Comparison of ENCODE assay signal across 27 cellular contexts in the genomic region with DNA sequence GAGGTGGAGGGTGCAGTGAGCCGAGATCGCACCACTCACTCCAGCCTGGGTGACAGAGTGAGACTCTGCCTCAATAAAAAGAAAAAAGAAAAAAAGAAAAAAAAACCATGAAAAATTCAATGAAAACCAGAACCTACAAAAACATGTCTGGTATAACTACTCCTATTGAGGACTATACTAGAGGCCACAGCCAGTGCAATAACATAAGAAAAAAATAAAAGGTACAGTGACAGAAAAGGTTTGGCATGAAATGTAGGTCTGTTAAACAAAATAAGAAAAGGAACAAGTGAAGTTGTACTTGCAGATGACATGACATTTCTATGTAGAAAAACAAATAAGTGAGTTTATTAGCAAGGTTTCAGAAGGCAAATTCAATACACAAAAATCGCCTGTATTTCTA.
"Had no signal": no experiment of that assay in that cellular context is flagged by ENCODE, and none has a peak within 500 bp of the region (broad histone marks: within the 10 kb centered on the region; RNA-seq: fewer than 3 reads in every experiment).

No MANE protein-coding gene starts in this region.

- H3K27ac ChIP-seq: heart right ventricle, lower lobe of right lung, neural progenitor cell, pancreas, prostate gland, sigmoid colon, spleen, testis, thyroid gland, transverse colon, upper lobe of left lung had no signal

- H3K27me3 Mint-ChIP-seq: naive thymus-derived CD8-positive, alpha-beta T cell; stimulated activated naive CD8-positive, alpha-beta T cell treated with anti-CD3 and anti-CD28 coated beads, Interleukin-15, amount 100 ng/mL, for 72 hours had no signal

- FAIRE-seq: keratinocyte, pancreas, small intestine had no signal

- H3K4me3 ChIP-seq: heart right ventricle, lower lobe of right lung, neural progenitor cell, pancreas, prostate gland, sigmoid colon, spleen, testis, thyroid gland, transverse colon, upper lobe of left lung had no signal

- H2AFZ ChIP-seq: neural progenitor cell had no signal

- H3K4me1 Mint-ChIP-seq: nephron had no signal

- ATAC-seq: heart right ventricle; left cardiac atrium; lower lobe of right lung; naive thymus-derived CD8-positive, alpha-beta T cell; pancreas; right cardiac atrium; stimulated activated effector memory CD8-positive, alpha-beta T cell treated with anti-CD3 and anti-CD28 coated beads, Interleukin-12 subunit alpha, Interleukin-12 subunit beta, amount 100 ng/mL, for 72 hours; stimulated activated naive CD8-positive, alpha-beta T cell treated with anti-CD3 and anti-CD28 coated beads, Interleukin-15, amount 100 ng/mL, for 72 hours had no signal

- H3K4me2 ChIP-seq: neural progenitor cell had no signal

- H3K36me3 ChIP-seq: neural progenitor cell, pancreas, prostate gland had no signal

- H3K4me3 Mint-ChIP-seq: nephron; neural progenitor cell; stimulated activated effector memory CD8-positive, alpha-beta T cell treated with anti-CD3 and anti-CD28 coated beads, Interleukin-12 subunit alpha, Interleukin-12 subunit beta, amount 100 ng/mL, for 72 hours; stimulated activated naive CD8-positive, alpha-beta T cell treated with anti-CD3 and anti-CD28 coated beads, Interleukin-15, amount 100 ng/mL, for 72 hours had no signal

- DNase-seq: heart right ventricle; hippocampal formation; kidney glomerular epithelial cell; left cardiac atrium; lower lobe of right lung; mammary epithelial cell; mesenchymal stem cell; naive thymus-derived CD8-positive, alpha-beta T cell; pancreas; retina; right cardiac atrium; sigmoid colon; small intestine; spleen; stimulated activated CD4-positive, alpha-beta T cell treated with anti-CD3 and anti-CD28 coated beads, Interleukin-4, amount 100 ng/mL, for 24 hours; stimulated activated naive CD4-positive, alpha-beta T cell; stimulated activated naive CD8-positive, alpha-beta T cell treated with anti-CD3 and anti-CD28 coated beads, Interleukin-15, amount 100 ng/mL, for 72 hours; substantia nigra; testis; thyroid gland; transverse colon; upper lobe of left lung had no signal

- H3K27me3 ChIP-seq: heart right ventricle, neural progenitor cell, pancreas, sigmoid colon, spleen, testis, thyroid gland, transverse colon, upper lobe of left lung had no signal

- H3K9me3 ChIP-seq: pancreas, prostate gland, testis, thyroid gland, upper lobe of left lung had no signal

- H3K9ac ChIP-seq: neural progenitor cell had no signal

- H3K4me1 ChIP-seq: prostate gland had no signal

- H3K27ac Mint-ChIP-seq: nephron; neural progenitor cell; stimulated activated effector memory CD8-positive, alpha-beta T cell treated with anti-CD3 and anti-CD28 coated beads, Interleukin-12 subunit alpha, Interleukin-12 subunit beta, amount 100 ng/mL, for 72 hours had no signal
